In genomic region chr7:73978681-73979563, GRCh38 we compare ENCODE assay signal across 3 cellular contexts.
TF ChIP-seq lines count a peak whose summit lies in the region.

No MANE protein-coding gene starts in this region.

TF ChIP-seq in HCT116, 20 proteins besides CTCF, POLR2A, EP300 and RAD21 (continued from another document):
- TF ChIP-seq POLR2AphosphoS5 (IDR thresholded peaks at IDR 0.05; ENCODE audit: low read depth, low read length) (no peak), ATF3 (IDR thresholded peaks at IDR 0.05) (no peak), SRF (IDR thresholded peaks at IDR 0.05; ENCODE audit: low read depth) (no peak), REST (IDR thresholded peaks at IDR 0.05; ENCODE audit: low read depth) (no peak), ELF1 (IDR thresholded peaks at IDR 0.05; ENCODE audit: borderline replicate concordance, low read depth) (no peak)
TF ChIP-seq in HCT116: peak in this region for 0.

TF ChIP-seq in K562, 482 proteins besides CTCF, POLR2A, EP300 and RAD21 (continues in another document):
- TF ChIP-seq ARID3A (IDR thresholded peaks at IDR 0.05; ENCODE audit: borderline replicate concordance, low read depth, low read length) (no peak), TCF3 (CRISPR knock-in tag; IDR thresholded peaks at IDR 0.05) (0 out of 2 replicates have a peak, but pooled peaks have one; percentile 9), HSF4 (CRISPR knock-in tag; IDR thresholded peaks at IDR 0.05; ENCODE audit: borderline replicate concordance) (no peak), SREBF1 (IDR thresholded peaks at IDR 0.05; ENCODE audit: borderline replicate concordance, low read depth, low read length) (no peak), BRD9 (IDR thresholded peaks at IDR 0.05; ENCODE audit: low read depth, partially characterized antibody) (no peak), SMARCA5 (IDR thresholded peaks at IDR 0.05) (no peak), IRF9 (tag; IDR thresholded peaks at IDR 0.05) (no peak), PHB (CRISPR knock-in tag; IDR thresholded peaks at IDR 0.05) (no peak), POLR3A (IDR thresholded peaks at IDR 0.05; ENCODE audit: borderline replicate concordance, extremely low read depth, insufficient read depth, insufficient read length) (no peak), NR1H2 (CRISPR knock-in tag; IDR thresholded peaks at IDR 0.05) (no peak), ZFX (CRISPR knock-in tag; IDR thresholded peaks at IDR 0.05) (no peak), AFF1 (IDR thresholded peaks at IDR 0.05; ENCODE audit: low read depth in 1 of 2, partially characterized antibody in 2 of 2) (no peak), ATF1 (CRISPR knock-in tag; IDR thresholded peaks at IDR 0.05) (no peak), ATF1 (tag; IDR thresholded peaks at IDR 0.05) (0 out of 2 replicates have a peak, but pooled peaks have one; percentile 14), ZNF79 (CRISPR knock-in tag; IDR thresholded peaks at IDR 0.05; ENCODE audit: low read depth) (no peak), GABPB2 (CRISPR knock-in tag; conservative IDR thresholded peaks at IDR 0.05) (no peak), SMC3 (conservative IDR thresholded peaks at IDR 0.05; ENCODE audit: insufficient read depth, low read depth, low read length) (peak; percentile 65; the same call in 1 of the 2 replicates), RBM22 (IDR thresholded peaks at IDR 0.05; ENCODE audit: low read depth, low read length, poor library complexity, severe bottlenecking) (no peak), ZFP1 (CRISPR knock-in tag; IDR thresholded peaks at IDR 0.05) (no peak), HNRNPLL (IDR thresholded peaks at IDR 0.05; ENCODE audit: low read depth, low read length, poor library complexity, severe bottlenecking) (no peak), MAFF (IDR thresholded peaks at IDR 0.05; ENCODE audit: low read length) (no peak), ZNF707 (CRISPR knock-in tag; conservative IDR thresholded peaks at IDR 0.05) (no peak), BACH1 (tag; IDR thresholded peaks at IDR 0.05) (no peak)

TF ChIP-seq in liver, 16 proteins besides CTCF, POLR2A, EP300 and RAD21:
- TF ChIP-seq ZBTB33 (IDR thresholded peaks at IDR 0.05), result no peak
- TF ChIP-seq HNF4A (conservative IDR thresholded peaks at IDR 0.05), result peak; percentile 92
- TF ChIP-seq ATF3 (IDR thresholded peaks at IDR 0.05), result no peak
- TF ChIP-seq RXRA (IDR thresholded peaks at IDR 0.05), result peak; percentile 96 to 97
- no peak for TF ChIP-seq FOXA1 (IDR thresholded peaks at IDR 0.05)
- no peak for TF ChIP-seq YY1 (IDR thresholded peaks at IDR 0.05)
- TF ChIP-seq GABPA (IDR thresholded peaks at IDR 0.05 in 1 of 2, conservative IDR thresholded peaks at IDR 0.05 in 1 of 2), result no peak
- no peak for TF ChIP-seq TAF1 (conservative IDR thresholded peaks at IDR 0.05)
- peak; percentile 94 for TF ChIP-seq SP1 (IDR thresholded peaks at IDR 0.05)
- peak; percentile 85 for TF ChIP-seq HNF4G (IDR thresholded peaks at IDR 0.05)
